Comparison of ENCODE assay signal across 12 cellular contexts in genomic region chr15:100570735-100571363, GRCh38. TPM values are rescaled to one million over a fixed set of nuclear protein-coding genes. Genes with fewer than 3 reads are reported as not detected.
DNase-seq lines count a peak whose midpoint lies in the region; ATAC-seq, FAIRE-seq and TF ChIP-seq lines count a peak whose summit lies in the region.
"Had no signal": no experiment of that assay in that cellular context is flagged by ENCODE, and none has a peak within 500 bp of the region (broad histone marks: within the 10 kb centered on the region; RNA-seq: fewer than 3 reads in every experiment).

No MANE protein-coding gene starts in this region.

- H3K79me2 ChIP-seq in K562 (ENCODE audit: control insufficient read depth, insufficient read depth, low read length), result 0 out of 3 replicates have a peak, but pooled peaks cover 2% of the 10 kb centered on the region

- H3K4me3 Mint-ChIP-seq in endodermal cell, result no peak overlapping the region
- H3K4me3 Mint-ChIP-seq: stimulated activated memory B cell treated with anti-CD40 and anti-IgM and Interleukin-4, amounts not matched to agents 10 μg/mL and 1 μg/mL and 100 μg/mL, for 72 hours; WTC11 had no signal

- POLR2A ChIA-PET in K562 (lab: Yijun Ruan, JAX), result interaction anchor here (0.9 kb wide), 1 partner anchor 25 kb away, joined by 3 read pairs; no protein-coding TSS in a partner anchor

- H3K27ac ChIP-seq in K562 (ENCODE audit: extremely low read depth, low read depth, low read length), result no peak overlapping the region
- H3K27ac ChIP-seq in endodermal cell (ENCODE audit: low read depth, low read length), result no peak overlapping the region
- H3K27ac ChIP-seq: Peyer's patch had no signal

- no peak for TF ChIP-seq EP300 in K562 (IDR thresholded peaks at IDR 0.05; ENCODE audit: low read length)

- H3K9me1 ChIP-seq in K562 (ENCODE audit: control insufficient read depth, insufficient read depth, low read length), result no peaks in the 10 kb centered on the region

- DNase-seq in GM20000 (ENCODE audit: low spot score) (peak; percentile 50), K562 (ENCODE audit: extremely low read depth in 1 of 4, low spot score in 3 of 4) (no peak), hypothalamus (lab: John Stamatoyannopoulos, UW) (no peak), head of caudate nucleus (no peak), endodermal cell (no peak), dermis blood vessel endothelial cell (no peak)
- DNase-seq: Calu3, Peyer's patch had no signal

- ATAC-seq in GM18511 (IDR thresholded peaks at IDR 0.05; ENCODE audit: unreplicated experiment), result peak; percentile 84
- peak; percentile 92 for ATAC-seq in HG03103 (IDR thresholded peaks at IDR 0.05; ENCODE audit: low read depth, unreplicated experiment)
- no peak for ATAC-seq in K562
- ATAC-seq: stimulated activated memory B cell treated with anti-CD40 and anti-IgM and Interleukin-4, amounts not matched to agents 10 μg/mL and 1 μg/mL and 100 μg/mL, for 72 hours; WTC11 had no signal

- no peak for FAIRE-seq in K562 (lab: Jason Lieb, UNC)

- CTCF ChIA-PET in K562 (lab: Yijun Ruan, JAX; ENCODE audit: low intra/inter-chr PET ratio), result no interaction called here

- H3K27me3 Mint-ChIP-seq in endodermal cell (ENCODE audit: insufficient read depth), result no peaks in the 10 kb centered on the region
- H3K27me3 Mint-ChIP-seq: stimulated activated memory B cell treated with anti-CD40 and anti-IgM and Interleukin-4, amounts not matched to agents 10 μg/mL and 1 μg/mL and 100 μg/mL, for 72 hours had no signal

- no peaks in the 10 kb centered on the region for H3K4me1 Mint-ChIP-seq in endodermal cell
- H3K4me1 Mint-ChIP-seq: WTC11 had no signal

- no peaks in the 10 kb centered on the region for H3K9me3 Mint-ChIP-seq in endodermal cell
- H3K9me3 Mint-ChIP-seq: stimulated activated memory B cell treated with anti-CD40 and anti-IgM and Interleukin-4, amounts not matched to agents 10 μg/mL and 1 μg/mL and 100 μg/mL, for 72 hours; WTC11 had no signal

- TF ChIP-seq RAD21 in K562 (CRISPR knock-in tag; conservative IDR thresholded peaks at IDR 0.05 in 1 of 2, IDR thresholded peaks at IDR 0.05 in 1 of 2), result no peak

- TF ChIP-seq CTCF in GM20000 (IDR thresholded peaks at IDR 0.05; ENCODE audit: extremely low read depth, missing control alignments), result no peak
- TF ChIP-seq CTCF in K562 (IDR thresholded peaks at IDR 0.05 in 2 of 3, conservative IDR thresholded peaks at IDR 0.05 in 1 of 3; ENCODE audit: insufficient read depth in 2 of 3, low read depth in 1 of 3, low read length in 3 of 3), result no peak
- no peak for TF ChIP-seq CTCF in endodermal cell (conservative IDR thresholded peaks at IDR 0.05)

- H3K9me3 ChIP-seq in K562 (replicated peaks; ENCODE audit: control insufficient read depth, insufficient read depth, low read depth, low read length), result no peaks in the 10 kb centered on the region
- H3K9me3 ChIP-seq in endodermal cell (ENCODE audit: control insufficient read depth, low read length), result no peaks in the 10 kb centered on the region
- H3K9me3 ChIP-seq: Peyer's patch had no signal

- intact Hi-C loops in K562 (cut with micrococcal nuclease), result no loop called here
- intact Hi-C loops in head of caudate nucleus (cut with DNase I), result loop anchor here (5.0 kb wide), 1 partner anchor 224 kb away; no protein-coding TSS in a partner anchor

- no peak overlapping the region for H3K4me2 ChIP-seq in K562 (ENCODE audit: insufficient read depth, low read length)

- no peak overlapping the region for H3K4me3 ChIP-seq in K562
- H3K4me3 ChIP-seq in endodermal cell (ENCODE audit: low read length), result no peak overlapping the region
- H3K4me3 ChIP-seq: Peyer's patch had no signal

- TF ChIP-seq POLR2A in K562 (conservative IDR thresholded peaks at IDR 0.05), result no peak

- H3K4me1 ChIP-seq in K562 (replicated peaks in 1 of 2; ENCODE audit: control insufficient read depth in 2 of 2, insufficient read depth in 2 of 2, low read length in 2 of 2), result no peaks in the 10 kb centered on the region
- H3K4me1 ChIP-seq in endodermal cell (ENCODE audit: control insufficient read depth, insufficient read depth, low read length), result no peaks in the 10 kb centered on the region
- H3K4me1 ChIP-seq: Peyer's patch had no signal

- in situ Hi-C loops in K562 (cut with MboI), result no loop called here

- TSS peak; percentile 6 for BruUV-seq in K562 (replicated peaks; lab: Mats Ljungman, UMichigan)

- H3K27me3 ChIP-seq in K562 (ENCODE audit: control insufficient read depth in 2 of 2, insufficient read depth in 2 of 2, low read length in 2 of 2) (no peaks in the 10 kb centered on the region), endodermal cell (ENCODE audit: control insufficient read depth, insufficient read depth, low read length, poor library complexity, severe bottlenecking) (no peaks in the 10 kb centered on the region)
- H3K27me3 ChIP-seq: Peyer's patch had no signal

- 98% methylated on average over 4 of the region's 4 CpGs for WGBS in K562 (ENCODE audit: insufficient coverage, low coverage, missing lambda C conversion rate)
- WGBS in endodermal cell (ENCODE audit: insufficient coverage in 1 of 2, insufficient read length in 1 of 2), 2 experiments, result 93 to 95% methylated on average over 3 to 4 of the region's 4 CpGs

- H3K36me3 ChIP-seq in K562 (ENCODE audit: control insufficient read depth, insufficient read depth, low read length) (peaks cover 76% of the 10 kb centered on the region), endodermal cell (ENCODE audit: control insufficient read depth, insufficient read depth, low read length) (peaks cover 33% of the 10 kb centered on the region)

- H3K9ac ChIP-seq in K562 (ENCODE audit: insufficient read depth in 1 of 2, low read depth in 2 of 2, low read length in 2 of 2) (no peak overlapping the region), endodermal cell (ENCODE audit: extremely low read depth, low read length, poor library complexity, severe bottlenecking) (no peak overlapping the region)

- no peaks in the 10 kb centered on the region; the same call in 1 of the 2 replicates for H4K20me1 ChIP-seq in K562 (replicated peaks; ENCODE audit: control insufficient read depth, insufficient read depth, low read length)

- no peak overlapping the region for H3K27ac Mint-ChIP-seq in endodermal cell
- H3K27ac Mint-ChIP-seq: stimulated activated memory B cell treated with anti-CD40 and anti-IgM and Interleukin-4, amounts not matched to agents 10 μg/mL and 1 μg/mL and 100 μg/mL, for 72 hours; WTC11 had no signal

- H2AFZ ChIP-seq in K562 (ENCODE audit: low read depth, low read length), result no peak overlapping the region

- peaks cover 22% of the 10 kb centered on the region for H3K36me3 Mint-ChIP-seq in endodermal cell (ENCODE audit: low read depth)

RNA-seq across cellular contexts. Expression of gene LINS1, which starts 31.1 kb away (rescaled TPM):
- 87.8 and 153 TPM in 2 replicates for total RNA-seq in K562 (2011; cell fraction: chromatin; rRNA removed; ENCODE audit: low replicate concordance)
- 34.2 and 36.7 TPM in 2 replicates for total RNA-seq in K562 (2011; cell fraction: nucleolus; rRNA removed)
- total RNA-seq in K562 (2011; cell fraction: nucleoplasm; rRNA removed), result 60.3 and 95.4 TPM in 2 replicates
- total RNA-seq in K562 (2014; rRNA removed) (13.8 and 15.4 TPM in 2 replicates), K562 (2014; rRNA removed; fragmentation: Illumina TruSeq; extraction: Trizol) (29.0 and 32.4 TPM in 2 replicates), K562 (2015; rRNA removed; fragmentation: Illumina TruSeq; extraction: Trizol) (22.7 and 23.5 TPM in 2 replicates), K562 (2021) (21.4 and 21.5 TPM in 2 replicates), endodermal cell (1 to 10 TPM; 6.1 to 8.0 TPM), dermis blood vessel endothelial cell (12.3 and 12.7 TPM in 2 replicates)
- polyA plus RNA-seq in K562 (2011; rRNA removed) (29.9 and 30.6 TPM in 2 replicates), K562 (2014; fragmentation: Illumina TruSeq; extraction: Trizol) (24.6 and 27.3 TPM in 2 replicates), K562 (2014; fragmentation: Nextera tagmentation; extraction: Ambion mirVana) (10 to 100 TPM; 28.9 to 31.4 TPM), K562 (2014; rRNA removed) (18.5 and 21.5 TPM in 2 replicates)
- polyA plus RNA-seq in K562 (2011; cell fraction: cytosol; rRNA removed), result 6.2 and 13.3 TPM in 2 replicates
- 64.9 and 74.1 TPM in 2 replicates for polyA plus RNA-seq in K562 (2011; cell fraction: nucleus; rRNA removed)
- 14.5 and 17.7 TPM in 2 replicates for polyA plus RNA-seq in K562 (2012)
- 46.1 and 56.9 TPM in 2 replicates for polyA minus RNA-seq in K562 (2011; rRNA and poly(A)+ RNA removed)
- 17.2 and 29.3 TPM in 2 replicates for polyA minus RNA-seq in K562 (2011; cell fraction: cytosol; rRNA and poly(A)+ RNA removed)
- polyA minus RNA-seq in K562 (2011; cell fraction: nucleus; rRNA and poly(A)+ RNA removed), result 35.5 and 57.6 TPM in 2 replicates
- polyA plus RNA-seq in endodermal cell (2013, experiment 1 of 2), result 15.4 TPM
- 14.6 TPM for polyA plus RNA-seq in endodermal cell (2013, experiment 2 of 2)

RNA-seq across cellular contexts. Expression of gene ASB7, which starts 31.5 kb away (rescaled TPM):
- total RNA-seq in K562 (2011; cell fraction: chromatin; rRNA removed; ENCODE audit: low replicate concordance), result 24.7 and 30.7 TPM in 2 replicates
- 8.3 and 9.0 TPM in 2 replicates for total RNA-seq in K562 (2011; cell fraction: nucleolus; rRNA removed)
- total RNA-seq in K562 (2011; cell fraction: nucleoplasm; rRNA removed), result 14.7 and 15.6 TPM in 2 replicates
- total RNA-seq in K562 (2014; rRNA removed) (7.5 and 7.6 TPM in 2 replicates), K562 (2014; rRNA removed; fragmentation: Illumina TruSeq; extraction: Trizol) (7.7 and 9.0 TPM in 2 replicates), K562 (2015; rRNA removed; fragmentation: Illumina TruSeq; extraction: Trizol) (6.7 and 6.8 TPM in 2 replicates), K562 (2021) (8.6 and 10.1 TPM in 2 replicates), endodermal cell (10 to 100 TPM; 14.3 to 16.2 TPM), dermis blood vessel endothelial cell (23.3 and 23.7 TPM in 2 replicates)
- polyA plus RNA-seq in K562 (2011; rRNA removed) (7.4 and 8.6 TPM in 2 replicates), K562 (2014; fragmentation: Illumina TruSeq; extraction: Trizol) (5.6 and 5.7 TPM in 2 replicates), K562 (2014; fragmentation: Nextera tagmentation; extraction: Ambion mirVana) (1 to 10 TPM; 1.8 to 2.7 TPM), K562 (2014; rRNA removed) (5.2 and 5.7 TPM in 2 replicates)
- polyA plus RNA-seq in K562 (2011; cell fraction: cytosol; rRNA removed), result 4.7 and 4.9 TPM in 2 replicates
- polyA plus RNA-seq in K562 (2011; cell fraction: nucleus; rRNA removed), result 7.9 and 8.3 TPM in 2 replicates
- 3.9 and 4.9 TPM in 2 replicates for polyA plus RNA-seq in K562 (2012)
- polyA minus RNA-seq in K562 (2011; rRNA and poly(A)+ RNA removed), result 26.7 and 28.2 TPM in 2 replicates
- polyA minus RNA-seq in K562 (2011; cell fraction: cytosol; rRNA and poly(A)+ RNA removed), result 6.7 and 8.5 TPM in 2 replicates
- polyA minus RNA-seq in K562 (2011; cell fraction: nucleus; rRNA and poly(A)+ RNA removed), result 9.3 and 13.8 TPM in 2 replicates
- 9.4 TPM for polyA plus RNA-seq in endodermal cell (2013, experiment 1 of 2)
- 9.6 TPM for polyA plus RNA-seq in endodermal cell (2013, experiment 2 of 2)

RNA-seq across cellular contexts. Expression of gene CERS3, which starts 42.1 kb away (rescaled TPM):
- total RNA-seq in K562 (2011; cell fraction: chromatin; rRNA removed; ENCODE audit: low replicate concordance), result not detected in 2 replicates
- not detected in 2 replicates for total RNA-seq in K562 (2011; cell fraction: nucleolus; rRNA removed)
- not detected in 2 replicates for total RNA-seq in K562 (2011; cell fraction: nucleoplasm; rRNA removed)
- not detected in 2 replicates for total RNA-seq in K562 (2014; rRNA removed)
- not detected in 2 replicates for total RNA-seq in K562 (2014; rRNA removed; fragmentation: Illumina TruSeq; extraction: Trizol)
- not detected in 2 replicates for total RNA-seq in K562 (2015; rRNA removed; fragmentation: Illumina TruSeq; extraction: Trizol)
- total RNA-seq in K562 (2021), result not detected in 2 replicates
- polyA plus RNA-seq in K562 (2011; rRNA removed), result 0.09 TPM in 1 of 2 replicates, not detected in the other
- 0.10 TPM in 1 of 2 replicates, not detected in the other for polyA plus RNA-seq in K562 (2011; cell fraction: cytosol; rRNA removed)
- polyA plus RNA-seq in K562 (2011; cell fraction: nucleus; rRNA removed), result not detected in 2 replicates
- 0.30 TPM in 1 of 2 replicates, not detected in the other for polyA plus RNA-seq in K562 (2012)
- polyA plus RNA-seq in K562 (2014; fragmentation: Illumina TruSeq; extraction: Trizol), result not detected in 2 replicates
- not detected for polyA plus RNA-seq in K562 (2014; fragmentation: Nextera tagmentation; extraction: Ambion mirVana)
- polyA plus RNA-seq in K562 (2014; rRNA removed), result not detected in 2 replicates
- not detected in 2 replicates for polyA minus RNA-seq in K562 (2011; rRNA and poly(A)+ RNA removed)
- polyA minus RNA-seq in K562 (2011; cell fraction: cytosol; rRNA and poly(A)+ RNA removed), result not detected in 2 replicates
- not detected in 2 replicates for polyA minus RNA-seq in K562 (2011; cell fraction: nucleus; rRNA and poly(A)+ RNA removed)
- total RNA-seq in endodermal cell, result under 1 TPM in 1 of 2 donors, not detected in 1; 0.48 TPM
- polyA plus RNA-seq in endodermal cell (2013, experiment 1 of 2), result not detected
- polyA plus RNA-seq in endodermal cell (2013, experiment 2 of 2), result not detected
- total RNA-seq in dermis blood vessel endothelial cell, result not detected in 2 replicates
- total RNA-seq: Peyer's patch had no signal
